Comparison of ENCODE assay signal across 7 cellular contexts in genomic region chr19:55578761-55579747, GRCh38. TPM values are rescaled to one million over a fixed set of nuclear protein-coding genes. Genes with fewer than 3 reads are reported as not detected.
DNase-seq lines count a peak whose midpoint lies in the region; ATAC-seq and TF ChIP-seq lines count a peak whose summit lies in the region.
"Had no signal": no experiment of that assay in that cellular context is flagged by ENCODE, and none has a peak within 500 bp of the region (broad histone marks: within the 10 kb centered on the region; RNA-seq: fewer than 3 reads in every experiment).

No MANE protein-coding gene starts in this region.

- H3K36me3 ChIP-seq in GM23248 (ENCODE audit: low read depth) (no peaks in the 10 kb centered on the region), adipocyte (ENCODE audit: control insufficient read depth, insufficient read depth, low read length, severe bottlenecking) (peaks cover 10% of the 10 kb centered on the region)

- H3K4me3 ChIP-seq in GM23248 (peak overlapping the region; percentile 82), adipocyte (ENCODE audit: low read length) (peak overlapping the region; percentile 93)

- H3K9me3 Mint-ChIP-seq in natural killer cell, result no peaks in the 10 kb centered on the region

- in situ Hi-C loops in GM23248 (cut with MboI), result no loop called here

- peak overlapping the region; percentile 99 for H3K4me2 ChIP-seq in GM23248 (ENCODE audit: unreplicated experiment)

- H3K9me3 ChIP-seq in GM23248 (ENCODE audit: low read depth) (no peaks in the 10 kb centered on the region), adipocyte (ENCODE audit: control insufficient read depth, low read length) (no peaks in the 10 kb centered on the region)

- peaks cover 9% of the 10 kb centered on the region for H3F3A ChIP-seq in GM23248 (ENCODE audit: insufficient read depth)

- no peaks in the 10 kb centered on the region for H4K20me1 ChIP-seq in GM23248 (ENCODE audit: insufficient read depth)

- DNase-seq in GM23248 (no peak), adipocyte (ENCODE audit: low read depth) (no peak), natural killer cell (no peak), NCI-H69 (lab: John Stamatoyannopoulos, UW) (no peak), SHP77 (lab: John Stamatoyannopoulos, UW) (no peak), T-helper 9 cell (no peak)

- H3K9me2 ChIP-seq in GM23248 (ENCODE audit: insufficient read depth), result no peaks in the 10 kb centered on the region

- H3K4me1 ChIP-seq in GM23248 (ENCODE audit: insufficient read depth), result no peaks in the 10 kb centered on the region; the same call in 1 of the 2 replicates
- H3K4me1 ChIP-seq in adipocyte (ENCODE audit: control insufficient read depth, insufficient read depth, low read length), result peaks cover 23% of the 10 kb centered on the region

- ATAC-seq in natural killer cell, result no peak

- peaks cover 19 to 21% of the 10 kb centered on the region in 2 donors for H3K4me1 Mint-ChIP-seq in natural killer cell

- peak overlapping the region; percentile 43 to 82 for H3K27ac Mint-ChIP-seq in natural killer cell

- no peaks in the 10 kb centered on the region for H3K27me3 Mint-ChIP-seq in natural killer cell (ENCODE audit: low read depth in 2 of 2)

- peak overlapping the region; percentile 83 for H3K4me3 Mint-ChIP-seq in natural killer cell

- intact Hi-C loops in natural killer cell (cut with micrococcal nuclease), result no loop called here

- H3K36me3 Mint-ChIP-seq in natural killer cell, result no peaks in the 10 kb centered on the region

- no peak for TF ChIP-seq CTCF in natural killer cell (IDR thresholded peaks at IDR 0.05)

- H3K9ac ChIP-seq in GM23248 (peak overlapping the region; percentile 86), adipocyte (ENCODE audit: low read length) (peak overlapping the region; percentile 95)

- H3K27ac ChIP-seq in GM23248, result no peak overlapping the region

- H3K27me3 ChIP-seq in GM23248 (replicated peaks; ENCODE audit: insufficient read depth) (no peaks in the 10 kb centered on the region), adipocyte (replicated peaks; ENCODE audit: control insufficient read depth, insufficient read depth, low read length) (no peaks in the 10 kb centered on the region)

- no peak overlapping the region for H2AFZ ChIP-seq in GM23248

- peaks cover 19% of the 10 kb centered on the region for H3K79me2 ChIP-seq in GM23248 (ENCODE audit: insufficient read depth)

- 94 to 96% methylated on average over 27 to 90 of the region's 90 CpGs for WGBS in GM23248 (ENCODE audit: low coverage in 1 of 2, low lambda C conversion rate in 2 of 2, missing lambda C conversion rate in 2 of 2), 2 experiments

RNA-seq across cellular contexts. Expression of gene ZNF579, which starts 1.6 kb away (rescaled TPM):
- 7.1 and 7.9 TPM in 2 replicates for total RNA-seq in GM23248 (2014; rRNA removed; shearing (Covaris generic))
- polyA plus RNA-seq in GM23248 (2016; fragmentation: Nextera tagmentation; extraction: Ambion mirVana), result 1.7 and 1.8 TPM in 2 replicates
- total RNA-seq in natural killer cell, result 10 to 100 TPM in 1 of 3 donors, 1 to 10 TPM in 2; 8.3 to 11.2 (median 9.5) TPM

RNA-seq across cellular contexts. Expression of gene FIZ1, which starts 20.3 kb away (rescaled TPM):
- 3.4 and 5.6 TPM in 2 replicates for total RNA-seq in GM23248 (2014; rRNA removed; shearing (Covaris generic))
- polyA plus RNA-seq in GM23248 (2016; fragmentation: Nextera tagmentation; extraction: Ambion mirVana), result 2.3 TPM in 2 replicates
- total RNA-seq in natural killer cell, result 10 to 100 TPM in 2 of 3 donors, 1 to 10 TPM in 1; 8.5 to 18.2 (median 10.3) TPM

RNA-seq across cellular contexts. Expression of gene ZNF524, which starts 21.0 kb away (rescaled TPM):
- 9.9 and 17.8 TPM in 2 replicates for total RNA-seq in GM23248 (2014; rRNA removed; shearing (Covaris generic))
- polyA plus RNA-seq in GM23248 (2016; fragmentation: Nextera tagmentation; extraction: Ambion mirVana), result 16.2 and 18.2 TPM in 2 replicates
- total RNA-seq in natural killer cell, result 10 to 100 TPM in 2 of 3 donors, 1 to 10 TPM in 1; 9.2 to 12.6 (median 12.5) TPM

RNA-seq across cellular contexts. Expression of gene ZNF865, which starts 26.4 kb away (rescaled TPM):
- total RNA-seq in GM23248 (2014; rRNA removed; shearing (Covaris generic)), result 1.3 and 1.5 TPM in 2 replicates
- 0.21 and 0.51 TPM in 2 replicates for polyA plus RNA-seq in GM23248 (2016; fragmentation: Nextera tagmentation; extraction: Ambion mirVana)
- total RNA-seq in natural killer cell, result 10 to 100 TPM; 18.5 to 22.1 (median 20.9) TPM

RNA-seq across cellular contexts. Expression of gene SBK3, which starts 33.7 kb away (rescaled TPM):
- not detected in 2 replicates for total RNA-seq in GM23248 (2014; rRNA removed; shearing (Covaris generic))
- polyA plus RNA-seq in GM23248 (2016; fragmentation: Nextera tagmentation; extraction: Ambion mirVana), result not detected in 2 replicates
- not detected for total RNA-seq in natural killer cell
- total RNA-seq: M059J had no signal
